11 cellular contexts compared by ENCODE assay signal in genomic region chr6:167678102-167679101, GRCh38.
DNase-seq lines count a peak whose midpoint lies in the region; ATAC-seq and TF ChIP-seq lines count a peak whose summit lies in the region.
"Had no signal": no experiment of that assay in that cellular context is flagged by ENCODE, and none has a peak within 500 bp of the region (broad histone marks: within the 10 kb centered on the region; RNA-seq: fewer than 3 reads in every experiment).

No MANE protein-coding gene starts in this region.

- no peaks in the 10 kb centered on the region for H3K9me3 Mint-ChIP-seq in activated naive CD4-positive, alpha-beta T cell treated with anti-CD3 and anti-CD28 coated beads for 36 hours
- H3K9me3 Mint-ChIP-seq: activated CD4-positive, alpha-beta memory T cell treated with anti-CD3 and anti-CD28 coated beads for 36 hours had no signal

- H3K4me1 Mint-ChIP-seq in activated naive CD4-positive, alpha-beta T cell treated with anti-CD3 and anti-CD28 coated beads for 36 hours (ENCODE audit: low read depth) = peaks cover 4% of the 10 kb centered on the region

- H3K9me3 ChIP-seq in smooth muscle cell (replicated peaks; ENCODE audit: low read depth) = no peaks in the 10 kb centered on the region

- intact Hi-C loops in left colon (cut with DNase I, micrococcal nuclease) = no loop called here
- intact Hi-C loops in activated naive CD4-positive, alpha-beta T cell treated with anti-CD3 and anti-CD28 coated beads for 36 hours (cut with micrococcal nuclease) = no loop called here

- H3K4me3 Mint-ChIP-seq in activated naive CD4-positive, alpha-beta T cell treated with anti-CD3 and anti-CD28 coated beads for 36 hours = no peak overlapping the region
- H3K4me3 Mint-ChIP-seq: activated CD4-positive, alpha-beta memory T cell treated with anti-CD3 and anti-CD28 coated beads for 36 hours had no signal

- DNase-seq in NCI-H1694 (lab: John Stamatoyannopoulos, UW) (peak; percentile 56), choroid plexus epithelial cell (ENCODE audit: low read depth) (peak; percentile 19), left colon (peak in 1 of 2 donors; percentile 69), smooth muscle cell (lab: John Stamatoyannopoulos, UW; ENCODE audit: unreplicated experiment) (peak; percentile 50)
- DNase-seq in activated naive CD4-positive, alpha-beta T cell treated with anti-CD3 and anti-CD28 coated beads for 36 hours = no peak
- no peak for DNase-seq in stimulated activated CD4-positive, alpha-beta T cell treated with anti-CD3 and anti-CD28 coated beads, Interleukin-2, amount 100 ng/mL, for 48 hours
- DNase-seq in activated CD4-positive, CD25-positive, alpha-beta regulatory T cell (lab: John Stamatoyannopoulos, UW) = no peak
- DNase-seq: activated CD4-positive, alpha-beta memory T cell treated with anti-CD3 and anti-CD28 coated beads for 36 hours; NCI-H510A treated with DMSO at 0.1 percent for 48 hours; stimulated activated CD4-positive, alpha-beta T cell treated with anti-CD3 and anti-CD28 coated beads, Interleukin-2, amount 100 ng/mL, for 24 hours had no signal

- H4K20me1 ChIP-seq in smooth muscle cell (ENCODE audit: low read depth) = no peaks in the 10 kb centered on the region

- CTCF ChIA-PET in activated naive CD4-positive, alpha-beta T cell treated with anti-CD3 and anti-CD28 coated beads for 36 hours (lab: Charles Lee) = no interaction called here

- no peaks in the 10 kb centered on the region for H3K36me3 Mint-ChIP-seq in activated naive CD4-positive, alpha-beta T cell treated with anti-CD3 and anti-CD28 coated beads for 36 hours (ENCODE audit: low read depth)
- H3K36me3 Mint-ChIP-seq: activated CD4-positive, alpha-beta memory T cell treated with anti-CD3 and anti-CD28 coated beads for 36 hours had no signal

- H3K27me3 Mint-ChIP-seq in activated naive CD4-positive, alpha-beta T cell treated with anti-CD3 and anti-CD28 coated beads for 36 hours (ENCODE audit: low read depth) = peaks cover 59% of the 10 kb centered on the region

- 3% methylated on average over 62 of the region's 62 CpGs for WGBS in smooth muscle cell (ENCODE audit: low lambda C conversion rate)

- no peak overlapping the region for H3K27ac Mint-ChIP-seq in activated naive CD4-positive, alpha-beta T cell treated with anti-CD3 and anti-CD28 coated beads for 36 hours
- H3K27ac Mint-ChIP-seq: activated CD4-positive, alpha-beta memory T cell treated with anti-CD3 and anti-CD28 coated beads for 36 hours had no signal

- H3K4me1 ChIP-seq in smooth muscle cell (ENCODE audit: low read depth) = peaks cover 28% of the 10 kb centered on the region

- H3F3A ChIP-seq in smooth muscle cell (ENCODE audit: low read depth) = peaks cover 15% of the 10 kb centered on the region

- H3K27ac ChIP-seq in smooth muscle cell (ENCODE audit: low read depth) = no peak overlapping the region

- no peaks in the 10 kb centered on the region for H3K79me2 ChIP-seq in smooth muscle cell (ENCODE audit: low read depth)

- TF ChIP-seq CTCF in choroid plexus epithelial cell (conservative IDR thresholded peaks at IDR 0.05; ENCODE audit: low read depth, low read length) = no peak
- TF ChIP-seq CTCF in smooth muscle cell (IDR thresholded peaks at IDR 0.05; ENCODE audit: borderline replicate concordance, insufficient read depth, poor library complexity, severe bottlenecking) = no peak

- H3K4me3 ChIP-seq in choroid plexus epithelial cell (ENCODE audit: low read depth, low read length) (peak overlapping the region; percentile 23), smooth muscle cell (peak overlapping the region; percentile 59)

- H3K27me3 ChIP-seq in smooth muscle cell (ENCODE audit: low read depth) = no peaks in the 10 kb centered on the region

- H3K9ac ChIP-seq in smooth muscle cell (ENCODE audit: low read depth) = no peak overlapping the region

- H2AFZ ChIP-seq in smooth muscle cell (ENCODE audit: low read depth) = peak overlapping the region; percentile 90

- peak overlapping the region; percentile 86 for H3K4me2 ChIP-seq in smooth muscle cell

- no peaks in the 10 kb centered on the region for H3K36me3 ChIP-seq in smooth muscle cell (ENCODE audit: low read depth)

- ATAC-seq in left colon (peak; percentile 18), HG03469 (IDR thresholded peaks at IDR 0.05; ENCODE audit: unreplicated experiment) (no peak)

Comparison
In these comparisons a context has a peak if more than half of its experiments do, and no peak if none do; other contexts are left out.
1. DNase-seq: peak in NCI-H1694 (single experiment), choroid plexus epithelial cell (single experiment) and smooth muscle cell (single experiment); none in activated naive CD4-positive, alpha-beta T cell treated with anti-CD3 and anti-CD28 coated beads for 36 hours (single experiment), stimulated activated CD4-positive, alpha-beta T cell treated with anti-CD3 and anti-CD28 coated beads, Interleukin-2, amount 100 ng/mL, for 48 hours (0 of 2) and activated CD4-positive, CD25-positive, alpha-beta regulatory T cell (0 of 4).